ENCODE assay signal across 8 cellular contexts in the genomic region with DNA sequence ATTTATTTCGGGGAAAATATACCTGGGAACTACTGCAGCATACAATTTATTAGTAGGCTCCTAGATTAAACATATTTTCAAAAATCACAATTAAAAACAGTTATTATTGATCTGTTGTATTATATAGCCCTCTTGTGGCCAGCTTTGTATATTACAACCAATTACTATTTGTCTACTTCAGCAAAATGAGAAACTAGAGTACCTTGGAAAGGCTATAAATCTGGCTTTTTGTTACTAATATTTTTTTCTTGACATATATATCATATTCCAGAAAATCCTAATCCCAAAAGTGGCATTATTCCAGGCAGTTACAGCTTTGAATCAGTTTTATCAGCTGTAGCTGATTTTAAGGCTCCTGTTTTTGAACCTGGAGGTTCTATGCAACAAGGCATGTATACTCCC.
DNase-seq lines count a peak whose midpoint lies in the region; ATAC-seq and TF ChIP-seq lines count a peak whose summit lies in the region.

No MANE protein-coding gene starts in this region.

- no peaks in the 10 kb centered on the region for H3K27me3 ChIP-seq in H7 (ENCODE audit: control insufficient read depth, insufficient read depth, low read length)

- H3K9me3 Mint-ChIP-seq in neural crest cell: no peaks in the 10 kb centered on the region

- peak; percentile 88 for TF ChIP-seq CTCF in neural crest cell (conservative IDR thresholded peaks at IDR 0.05)

- H3K36me3 ChIP-seq in H7 (replicated peaks; ENCODE audit: control insufficient read depth, insufficient read depth, low read length): no peaks in the 10 kb centered on the region; the same call in 1 of the 2 replicates

- ATAC-seq in GM19035 (IDR thresholded peaks at IDR 0.05; ENCODE audit: unreplicated experiment): no peak
- no peak for ATAC-seq in HG03442 (IDR thresholded peaks at IDR 0.05; ENCODE audit: unreplicated experiment)

- H3K4me3 Mint-ChIP-seq in neural crest cell: no peak overlapping the region

- H3K27ac Mint-ChIP-seq in neural crest cell (ENCODE audit: unreplicated experiment): no peak overlapping the region

- H3K27me3 Mint-ChIP-seq in neural crest cell (ENCODE audit: low read depth): no peaks in the 10 kb centered on the region

- H3K4me3 ChIP-seq in H7 (ENCODE audit: insufficient read depth, low read depth, low read length): no peak overlapping the region

- peaks cover 2% of the 10 kb centered on the region for H3K36me3 Mint-ChIP-seq in neural crest cell (ENCODE audit: low read depth)

- DNase-seq in AML-193 (lab: John Stamatoyannopoulos, UW): peak; percentile 51 to 61
- DNase-seq in H7: peak; percentile 7
- DNase-seq in NCI-H82 treated with DMSO at 0.1 percent for 48 hours (lab: John Stamatoyannopoulos, UW; ENCODE audit: unreplicated experiment): peak; percentile 41
- peak; percentile 53 to 68 for DNase-seq in dermis microvascular lymphatic vessel endothelial cell (ENCODE audit: low read depth in 2 of 2)
- no peak for DNase-seq in neural crest cell (ENCODE audit: low read depth, low spot score)
- no peak for DNase-seq in GDM1 (lab: John Stamatoyannopoulos, UW)

- no peaks in the 10 kb centered on the region for H3K4me1 Mint-ChIP-seq in neural crest cell

Comparison
In these comparisons a context has a peak if more than half of its experiments do, and no peak if none do; other contexts are left out.
1. DNase-seq: peak in AML-193 (2 of 2), H7 (single experiment), NCI-H82 treated with DMSO at 0.1 percent for 48 hours (single experiment) and dermis microvascular lymphatic vessel endothelial cell (2 of 2); none in neural crest cell (single experiment) and GDM1 (single experiment).